17 cellular contexts compared by ENCODE assay signal in genomic region chr11:122700676-122701075, GRCh38.
"Had no signal": no experiment of that assay in that cellular context is flagged by ENCODE, and none has a peak within 500 bp of the region (broad histone marks: within the 10 kb centered on the region; RNA-seq: fewer than 3 reads in every experiment).

No MANE protein-coding gene starts in this region.

- H3K4me1 ChIP-seq: gastroesophageal sphincter, tibial nerve, vagina had no signal

- H3K9me3 Mint-ChIP-seq: activated naive CD4-positive, alpha-beta T cell treated with anti-CD3 and anti-CD28 coated beads, Interleukin-2, amount 50 U/mL, for 24 hours; stimulated activated memory B cell treated with anti-CD40 and anti-IgM and Interleukin-4, amounts not matched to agents 10 μg/mL and 1 μg/mL and 100 μg/mL, for 72 hours had no signal

- H3K36me3 ChIP-seq: gastroesophageal sphincter, tibial nerve, vagina had no signal

- H3K27me3 Mint-ChIP-seq: activated naive CD4-positive, alpha-beta T cell treated with anti-CD3 and anti-CD28 coated beads, Interleukin-2, amount 50 U/mL, for 24 hours; stimulated activated memory B cell treated with anti-CD40 and anti-IgM and Interleukin-4, amounts not matched to agents 10 μg/mL and 1 μg/mL and 100 μg/mL, for 72 hours had no signal

- H3K27ac Mint-ChIP-seq: stimulated activated memory B cell treated with anti-CD40 and anti-IgM and Interleukin-4, amounts not matched to agents 10 μg/mL and 1 μg/mL and 100 μg/mL, for 72 hours had no signal

- DNase-seq: activated CD4-positive, alpha-beta T cell treated with anti-CD3 and anti-CD28 coated beads for 1 hour; activated CD4-positive, alpha-beta T cell treated with anti-CD3 and anti-CD28 coated beads, Interleukin-2, amount 50 U/mL, for 48 hours; activated effector memory CD4-positive, alpha-beta T cell treated with anti-CD3 and anti-CD28 coated beads, Interleukin-2, amount 50 U/mL, for 16 hours; activated T-cell treated with anti-CD3 and anti-CD28 coated beads, Interleukin-2, amount 50 U/mL, for 48 hours; amygdala; brain microvascular endothelial cell; effector memory CD4-positive, alpha-beta T cell; islet precursor cell; stimulated activated CD4-positive, alpha-beta T cell treated with anti-CD3 and anti-CD28 coated beads, Interleukin-12 subunit alpha, Interleukin-12 subunit beta, amount 100 ng/mL, for 4 hours; stimulated activated CD4-positive, alpha-beta T cell treated with anti-CD3 and anti-CD28 coated beads, Interleukin-2, amount 100 ng/mL, for 24 hours; substantia nigra; T-helper 1 cell had no signal

- H3K4me3 ChIP-seq: gastroesophageal sphincter, tibial nerve, vagina had no signal

- H3K27ac ChIP-seq: brain microvascular endothelial cell, gastroesophageal sphincter, tibial nerve, vagina had no signal

- ATAC-seq: gastroesophageal sphincter; stimulated activated memory B cell treated with anti-CD40 and anti-IgM and Interleukin-4, amounts not matched to agents 10 μg/mL and 1 μg/mL and 100 μg/mL, for 72 hours had no signal

- H3K27me3 ChIP-seq: brain microvascular endothelial cell, gastroesophageal sphincter, tibial nerve, vagina had no signal

- H3K4me3 Mint-ChIP-seq: activated naive CD4-positive, alpha-beta T cell treated with anti-CD3 and anti-CD28 coated beads, Interleukin-2, amount 50 U/mL, for 24 hours had no signal

- H3K36me3 Mint-ChIP-seq: stimulated activated memory B cell treated with anti-CD40 and anti-IgM and Interleukin-4, amounts not matched to agents 10 μg/mL and 1 μg/mL and 100 μg/mL, for 72 hours had no signal

- H3K9me3 ChIP-seq: gastroesophageal sphincter, tibial nerve, vagina had no signal
